2 cellular contexts compared by ENCODE assay signal in the genomic region with DNA sequence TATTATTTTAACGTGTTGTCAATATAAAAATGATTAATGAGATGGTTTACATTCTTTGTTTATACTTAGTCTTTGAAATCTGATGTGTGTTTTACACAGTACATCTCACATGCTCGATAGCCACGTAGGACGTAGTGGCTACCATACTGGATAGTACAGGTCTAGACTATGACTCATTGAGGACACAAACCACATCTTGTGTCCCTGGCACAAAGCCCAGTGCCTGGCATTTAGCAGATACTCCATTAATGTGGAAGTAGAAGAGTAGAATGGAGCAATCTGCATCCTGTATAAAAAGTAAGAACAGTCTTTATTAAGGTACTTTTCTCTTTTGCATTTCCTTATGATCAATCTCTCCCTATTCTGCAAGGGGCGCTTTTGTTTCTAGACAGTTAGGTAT.
TF ChIP-seq lines count a peak whose summit lies in the region.

No MANE protein-coding gene starts in this region.

TF ChIP-seq in IMR-90, 13 proteins besides CTCF, POLR2A, EP300 and RAD21:
- TF ChIP-seq SMC3 (IDR thresholded peaks at IDR 0.05; ENCODE audit: low read depth, low read length) (no peak), NFE2L2 (IDR thresholded peaks at IDR 0.05; ENCODE audit: low read depth, low read length) (no peak), RFX5 (IDR thresholded peaks at IDR 0.05; ENCODE audit: low read depth, low read length) (no peak), CEBPB (IDR thresholded peaks at IDR 0.05; ENCODE audit: low read depth, low read length) (peak; percentile 63; the same call in 1 of the 2 replicates), MXI1 (IDR thresholded peaks at IDR 0.05; ENCODE audit: borderline replicate concordance, low read depth, low read length) (no peak), FOS (IDR thresholded peaks at IDR 0.05; ENCODE audit: low read depth, low read length) (peak; percentile 83), CHD1 (IDR thresholded peaks at IDR 0.05; ENCODE audit: low read depth, low read length) (no peak), MAZ (IDR thresholded peaks at IDR 0.05; ENCODE audit: borderline replicate concordance, low read depth, low read length) (no peak), BHLHE40 (IDR thresholded peaks at IDR 0.05; ENCODE audit: low read depth, low read length) (peak; percentile 32; the same call in 1 of the 2 replicates), MAFK (IDR thresholded peaks at IDR 0.05; ENCODE audit: low read depth, low read length) (0 out of 2 replicates have a peak, but pooled peaks have one; percentile 12)
- TF ChIP-seq, protein P1, sequence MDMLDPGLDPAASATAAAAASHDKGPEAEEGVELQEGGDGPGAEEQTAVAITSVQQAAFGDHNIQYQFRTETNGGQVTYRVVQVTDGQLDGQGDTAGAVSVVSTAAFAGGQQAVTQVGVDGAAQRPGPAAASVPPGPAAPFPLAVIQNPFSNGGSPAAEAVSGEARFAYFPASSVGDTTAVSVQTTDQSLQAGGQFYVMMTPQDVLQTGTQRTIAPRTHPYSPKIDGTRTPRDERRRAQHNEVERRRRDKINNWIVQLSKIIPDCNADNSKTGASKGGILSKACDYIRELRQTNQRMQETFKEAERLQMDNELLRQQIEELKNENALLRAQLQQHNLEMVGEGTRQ (IDR thresholded peaks at IDR 0.05; ENCODE audit: low read depth, low read length), result no peak

TF ChIP-seq in WTC11, 78 proteins besides CTCF, POLR2A, EP300 and RAD21:
- TF ChIP-seq, protein P2, sequence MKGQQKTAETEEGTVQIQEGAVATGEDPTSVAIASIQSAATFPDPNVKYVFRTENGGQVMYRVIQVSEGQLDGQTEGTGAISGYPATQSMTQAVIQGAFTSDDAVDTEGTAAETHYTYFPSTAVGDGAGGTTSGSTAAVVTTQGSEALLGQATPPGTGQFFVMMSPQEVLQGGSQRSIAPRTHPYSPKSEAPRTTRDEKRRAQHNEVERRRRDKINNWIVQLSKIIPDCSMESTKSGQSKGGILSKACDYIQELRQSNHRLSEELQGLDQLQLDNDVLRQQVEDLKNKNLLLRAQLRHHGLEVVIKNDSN (CRISPR knock-in tag; IDR thresholded peaks at IDR 0.05), result no peak
- TF ChIP-seq, protein P3, sequence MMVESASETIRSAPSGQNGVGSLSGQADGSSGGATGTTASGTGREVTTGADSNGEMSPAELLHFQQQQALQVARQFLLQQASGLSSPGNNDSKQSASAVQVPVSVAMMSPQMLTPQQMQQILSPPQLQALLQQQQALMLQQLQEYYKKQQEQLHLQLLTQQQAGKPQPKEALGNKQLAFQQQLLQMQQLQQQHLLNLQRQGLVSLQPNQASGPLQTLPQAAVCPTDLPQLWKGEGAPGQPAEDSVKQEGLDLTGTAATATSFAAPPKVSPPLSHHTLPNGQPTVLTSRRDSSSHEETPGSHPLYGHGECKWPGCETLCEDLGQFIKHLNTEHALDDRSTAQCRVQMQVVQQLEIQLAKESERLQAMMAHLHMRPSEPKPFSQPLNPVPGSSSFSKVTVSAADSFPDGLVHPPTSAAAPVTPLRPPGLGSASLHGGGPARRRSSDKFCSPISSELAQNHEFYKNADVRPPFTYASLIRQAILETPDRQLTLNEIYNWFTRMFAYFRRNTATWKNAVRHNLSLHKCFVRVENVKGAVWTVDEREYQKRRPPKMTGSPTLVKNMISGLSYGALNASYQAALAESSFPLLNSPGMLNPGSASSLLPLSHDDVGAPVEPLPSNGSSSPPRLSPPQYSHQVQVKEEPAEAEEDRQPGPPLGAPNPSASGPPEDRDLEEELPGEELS (CRISPR knock-in tag; IDR thresholded peaks at IDR 0.05), result no peak
- TF ChIP-seq ZNF671 (CRISPR knock-in tag; IDR thresholded peaks at IDR 0.05) (no peak), ZNF232 (CRISPR knock-in tag; IDR thresholded peaks at IDR 0.05) (no peak), CBFB (CRISPR knock-in tag; IDR thresholded peaks at IDR 0.05; ENCODE audit: low read depth) (no peak)
TF ChIP-seq in WTC11: peak in this region for 0.
